ENCODE assay signal across 1 cellular context in genomic region chr6:44311767-44312166, GRCh38.
TF ChIP-seq lines count a peak whose summit lies in the region.

No MANE protein-coding gene starts in this region.

TF ChIP-seq in IMR-90, 13 proteins besides CTCF, POLR2A, EP300 and RAD21:
- TF ChIP-seq BHLHE40 (IDR thresholded peaks at IDR 0.05; ENCODE audit: low read depth, low read length) (no peak), ELK1 (IDR thresholded peaks at IDR 0.05; ENCODE audit: borderline replicate concordance, low read depth, low read length) (no peak), CHD1 (IDR thresholded peaks at IDR 0.05; ENCODE audit: low read depth, low read length) (no peak), CEBPB (IDR thresholded peaks at IDR 0.05; ENCODE audit: low read depth, low read length) (no peak)
